Comparison of ENCODE assay signal across 1 cellular context in the genomic region with DNA sequence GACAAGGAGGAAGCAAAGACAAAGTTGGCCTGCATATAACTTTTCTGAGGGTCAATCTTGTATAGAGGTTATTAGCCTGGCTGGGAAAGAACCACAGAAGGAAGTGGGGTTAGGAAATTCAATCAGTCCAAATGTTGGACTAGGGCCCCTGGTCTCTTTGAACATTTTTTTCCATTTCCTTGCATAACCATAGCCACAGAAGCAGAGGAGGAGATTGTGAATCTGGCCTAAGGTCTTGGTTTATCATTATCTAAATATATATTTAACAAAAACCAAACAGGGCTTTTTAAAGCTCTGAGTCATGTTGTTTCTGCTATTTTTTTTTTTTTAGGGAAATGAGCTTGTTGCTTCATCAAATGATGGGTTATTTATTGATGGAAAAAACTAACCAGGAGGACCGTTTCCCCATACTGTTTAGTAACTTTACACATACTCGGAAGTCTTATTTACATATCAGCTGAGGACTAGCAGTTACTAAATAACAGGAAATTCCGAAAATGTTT.
A peak's percentile ranks its signal among the peaks of the same experiment; 100 is the strongest.
TF ChIP-seq lines count a peak whose summit lies in the region.

No MANE protein-coding gene starts in this region.

TF ChIP-seq in HepG2, 621 proteins besides CTCF, POLR2A, EP300 and RAD21 (continued from another document and continues in another):
- TF ChIP-seq DZIP1 (CRISPR knock-in tag; IDR thresholded peaks at IDR 0.05) (no peak), ZNF556 (CRISPR knock-in tag; IDR thresholded peaks at IDR 0.05; ENCODE audit: borderline replicate concordance) (no peak), U2AF1 (optimal IDR thresholded peaks at IDR 0.05; ENCODE audit: low read depth, low read length) (no peak), ZNF7 (CRISPR knock-in tag; IDR thresholded peaks at IDR 0.05) (no peak), ZNF296 (CRISPR knock-in tag; conservative IDR thresholded peaks at IDR 0.05) (no peak), ZNF746 (CRISPR knock-in tag; IDR thresholded peaks at IDR 0.05) (no peak), NCOA2 (CRISPR knock-in tag; IDR thresholded peaks at IDR 0.05) (peak; percentile 94), ZNF441 (CRISPR knock-in tag; IDR thresholded peaks at IDR 0.05; ENCODE audit: borderline replicate concordance) (no peak), ATF6 (CRISPR knock-in tag; conservative IDR thresholded peaks at IDR 0.05) (no peak), ZNF44 (CRISPR knock-in tag; IDR thresholded peaks at IDR 0.05) (no peak), ZNF512 (CRISPR knock-in tag; IDR thresholded peaks at IDR 0.05) (no peak), JARID2 (CRISPR knock-in tag; IDR thresholded peaks at IDR 0.05; ENCODE audit: insufficient replicate concordance) (no peak), ZBTB43 (CRISPR knock-in tag; conservative IDR thresholded peaks at IDR 0.05) (no peak), ZNF597 (CRISPR knock-in tag; IDR thresholded peaks at IDR 0.05) (no peak), SKIL (CRISPR knock-in tag; IDR thresholded peaks at IDR 0.05; ENCODE audit: borderline replicate concordance) (no peak), NKX3-1 (CRISPR knock-in tag; IDR thresholded peaks at IDR 0.05) (no peak), TSC22D2 (CRISPR knock-in tag; IDR thresholded peaks at IDR 0.05; ENCODE audit: borderline replicate concordance) (no peak), MLLT10 (CRISPR knock-in tag; IDR thresholded peaks at IDR 0.05) (no peak), NFIB (CRISPR knock-in tag; IDR thresholded peaks at IDR 0.05; ENCODE audit: borderline replicate concordance) (no peak), ZBTB40 (IDR thresholded peaks at IDR 0.05) (no peak), ZBTB40 (CRISPR knock-in tag; IDR thresholded peaks at IDR 0.05) (no peak), SP2 (CRISPR knock-in tag; IDR thresholded peaks at IDR 0.05) (no peak), YEATS4 (CRISPR knock-in tag; IDR thresholded peaks at IDR 0.05; ENCODE audit: borderline replicate concordance) (no peak), ZNF878 (CRISPR knock-in tag; IDR thresholded peaks at IDR 0.05) (no peak), TBL1XR1 (IDR thresholded peaks at IDR 0.05; ENCODE audit: borderline replicate concordance, low read length, partially characterized antibody) (peak; percentile 83), ZNF343 (CRISPR knock-in tag; IDR thresholded peaks at IDR 0.05) (no peak), EHMT2 (IDR thresholded peaks at IDR 0.05; ENCODE audit: borderline replicate concordance, low read depth, low read length) (no peak)
- TF ChIP-seq, protein P1, sequence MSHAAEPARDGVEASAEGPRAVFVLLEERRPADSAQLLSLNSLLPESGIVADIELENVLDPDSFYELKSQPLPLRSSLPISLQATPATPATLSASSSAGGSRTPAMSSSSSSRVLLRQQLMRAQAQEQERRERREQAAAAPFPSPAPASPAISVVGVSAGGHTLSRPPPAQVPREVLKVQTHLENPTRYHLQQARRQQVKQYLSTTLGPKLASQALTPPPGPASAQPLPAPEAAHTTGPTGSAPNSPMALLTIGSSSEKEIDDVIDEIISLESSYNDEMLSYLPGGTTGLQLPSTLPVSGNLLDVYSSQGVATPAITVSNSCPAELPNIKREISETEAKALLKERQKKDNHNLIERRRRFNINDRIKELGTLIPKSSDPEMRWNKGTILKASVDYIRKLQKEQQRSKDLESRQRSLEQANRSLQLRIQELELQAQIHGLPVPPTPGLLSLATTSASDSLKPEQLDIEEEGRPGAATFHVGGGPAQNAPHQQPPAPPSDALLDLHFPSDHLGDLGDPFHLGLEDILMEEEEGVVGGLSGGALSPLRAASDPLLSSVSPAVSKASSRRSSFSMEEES (CRISPR knock-in tag; IDR thresholded peaks at IDR 0.05) = peak; percentile 58; the same call in 1 of the 2 replicates
- TF ChIP-seq, protein P2, sequence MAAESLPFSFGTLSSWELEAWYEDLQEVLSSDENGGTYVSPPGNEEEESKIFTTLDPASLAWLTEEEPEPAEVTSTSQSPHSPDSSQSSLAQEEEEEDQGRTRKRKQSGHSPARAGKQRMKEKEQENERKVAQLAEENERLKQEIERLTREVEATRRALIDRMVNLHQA (CRISPR knock-in tag; IDR thresholded peaks at IDR 0.05) = no peak
- TF ChIP-seq, protein P3, sequence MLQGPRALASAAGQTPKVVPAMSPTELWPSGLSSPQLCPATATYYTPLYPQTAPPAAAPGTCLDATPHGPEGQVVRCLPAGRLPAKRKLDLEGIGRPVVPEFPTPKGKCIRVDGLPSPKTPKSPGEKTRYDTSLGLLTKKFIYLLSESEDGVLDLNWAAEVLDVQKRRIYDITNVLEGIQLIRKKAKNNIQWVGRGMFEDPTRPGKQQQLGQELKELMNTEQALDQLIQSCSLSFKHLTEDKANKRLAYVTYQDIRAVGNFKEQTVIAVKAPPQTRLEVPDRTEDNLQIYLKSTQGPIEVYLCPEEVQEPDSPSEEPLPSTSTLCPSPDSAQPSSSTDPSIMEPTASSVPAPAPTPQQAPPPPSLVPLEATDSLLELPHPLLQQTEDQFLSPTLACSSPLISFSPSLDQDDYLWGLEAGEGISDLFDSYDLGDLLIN (CRISPR knock-in tag; IDR thresholded peaks at IDR 0.05; ENCODE audit: borderline replicate concordance) = no peak
